ENCODE assay signal across 8 cellular contexts in genomic region chr18:49238433-49239042, GRCh38.
DNase-seq lines count a peak whose midpoint lies in the region; ATAC-seq, FAIRE-seq and TF ChIP-seq lines count a peak whose summit lies in the region.

No MANE protein-coding gene starts in this region.

- no peak overlapping the region for H2AFZ ChIP-seq in neural progenitor cell (replicated peaks)

- no peak overlapping the region for H3K27ac Mint-ChIP-seq in chondrocyte (ENCODE audit: unreplicated experiment)
- no peak overlapping the region for H3K27ac Mint-ChIP-seq in neural progenitor cell

- H3K4me3 ChIP-seq in NB4 (ENCODE audit: low read depth, low read length) (no peak overlapping the region), neural progenitor cell (no peak overlapping the region), prostate gland (no peak overlapping the region)

- no peak overlapping the region for H3K27ac ChIP-seq in neural progenitor cell
- no peak overlapping the region for H3K27ac ChIP-seq in prostate gland

- 69% methylated on average over 2 of the region's 2 CpGs for WGBS in prostate gland

- no peaks in the 10 kb centered on the region for H3K79me2 ChIP-seq in neural progenitor cell (ENCODE audit: low read depth)

- H3K4me1 ChIP-seq in neural progenitor cell (no peaks in the 10 kb centered on the region), prostate gland (replicated peaks) (no peaks in the 10 kb centered on the region)

- H3K4me3 Mint-ChIP-seq in chondrocyte (ENCODE audit: unreplicated experiment), result no peak overlapping the region
- no peak overlapping the region for H3K4me3 Mint-ChIP-seq in neural progenitor cell

- DNase-seq in NCI-H82 (lab: John Stamatoyannopoulos, UW) (peak; percentile 37), NCI-H82 treated with DMSO at 0.1 percent for 48 hours (lab: John Stamatoyannopoulos, UW; ENCODE audit: unreplicated experiment) (no peak), NB4 (ENCODE audit: low read depth) (peak; percentile 50), chondrocyte (ENCODE audit: low spot score) (no peak), neural progenitor cell (ENCODE audit: low spot score) (peak; percentile 57), HTR-8/SVneo (ENCODE audit: insufficient read length, low spot score) (no peak), prostate gland (ENCODE audit: low spot score) (no peak)

- H3K27me3 ChIP-seq in neural progenitor cell (no peaks in the 10 kb centered on the region), prostate gland (replicated peaks; ENCODE audit: insufficient read depth) (no peaks in the 10 kb centered on the region)

- H4K20me1 ChIP-seq in neural progenitor cell (ENCODE audit: low read depth), result no peaks in the 10 kb centered on the region

- ATAC-seq in GM21447 (IDR thresholded peaks at IDR 0.05; ENCODE audit: unreplicated experiment), result no peak

- no peak overlapping the region for H3K4me2 ChIP-seq in neural progenitor cell

- intact Hi-C loops in prostate gland (cut with DNase I), result loop anchor here (5.0 kb wide), 1 partner anchor 461 kb away; no protein-coding TSS in a partner anchor

- H3K9me3 ChIP-seq in neural progenitor cell (ENCODE audit: low read depth), result no peaks in the 10 kb centered on the region
- H3K9me3 ChIP-seq in prostate gland, result no peaks in the 10 kb centered on the region

- H3K9me3 Mint-ChIP-seq in chondrocyte (ENCODE audit: low read depth) (peaks cover 3% of the 10 kb centered on the region), neural progenitor cell (peaks cover 2% of the 10 kb centered on the region)

- H3F3A ChIP-seq in neural progenitor cell (ENCODE audit: low read depth), result peaks cover 3% of the 10 kb centered on the region

- FAIRE-seq in HTR-8/SVneo (lab: Jason Lieb, UNC), result no peak

- no peak overlapping the region for H3K9ac ChIP-seq in neural progenitor cell

- H3K4me1 Mint-ChIP-seq in chondrocyte (ENCODE audit: low read depth) (peaks cover 9% of the 10 kb centered on the region), neural progenitor cell (no peaks in the 10 kb centered on the region)

- TF ChIP-seq CTCF in NB4 (IDR thresholded peaks at IDR 0.05; ENCODE audit: low read depth, low read length) (peak; percentile 47), chondrocyte (IDR thresholded peaks at IDR 0.05) (peak; percentile 84), neural progenitor cell (IDR thresholded peaks at IDR 0.05) (peak; percentile 79), prostate gland (IDR thresholded peaks at IDR 0.05) (peak in 2 of 4 experiments; percentile 28 to 38)

- H3K36me3 Mint-ChIP-seq in chondrocyte (ENCODE audit: low read depth) (peaks cover 2% of the 10 kb centered on the region), neural progenitor cell (peaks cover 6% of the 10 kb centered on the region)

- H3K36me3 ChIP-seq in neural progenitor cell, result no peaks in the 10 kb centered on the region
- H3K36me3 ChIP-seq in prostate gland, result no peaks in the 10 kb centered on the region

- TF ChIP-seq POLR2A in NB4 (IDR thresholded peaks at IDR 0.05; ENCODE audit: extremely low read depth, insufficient read length) (no peak), prostate gland (IDR thresholded peaks at IDR 0.05) (no peak)

- H3K27me3 Mint-ChIP-seq in chondrocyte (ENCODE audit: low read depth), result no peaks in the 10 kb centered on the region
- no peaks in the 10 kb centered on the region for H3K27me3 Mint-ChIP-seq in neural progenitor cell (ENCODE audit: insufficient read depth, low read depth)

Comparison
In these comparisons a context has a peak if more than half of its experiments do, and no peak if none do; other contexts are left out.
1. DNase-seq: peak in NCI-H82 (single experiment), NB4 (single experiment) and neural progenitor cell (single experiment); none in NCI-H82 treated with DMSO at 0.1 percent for 48 hours (single experiment), chondrocyte (single experiment), HTR-8/SVneo (single experiment) and prostate gland (single experiment).